ENCODE assay signal across 17 cellular contexts in genomic region chr5:55856511-55857246, GRCh38. TPM values are rescaled to one million over a fixed set of nuclear protein-coding genes. Genes with fewer than 3 reads are reported as not detected.
DNase-seq lines count a peak whose midpoint lies in the region; ATAC-seq and TF ChIP-seq lines count a peak whose summit lies in the region.
"Had no signal": no experiment of that assay in that cellular context is flagged by ENCODE, and none has a peak within 500 bp of the region (broad histone marks: within the 10 kb centered on the region; RNA-seq: fewer than 3 reads in every experiment).

No MANE protein-coding gene starts in this region.

- peaks cover 26% of the 10 kb centered on the region for H3K4me1 Mint-ChIP-seq in activated T-cell treated with anti-CD3 and anti-CD28 coated beads, Interleukin-2, amount 50 U/mL, for 4 hours (ENCODE audit: low read depth)
- peaks cover 21% of the 10 kb centered on the region for H3K4me1 Mint-ChIP-seq in stimulated activated effector memory CD8-positive, alpha-beta T cell treated with anti-CD3 and anti-CD28 coated beads, Interleukin-12 subunit alpha, Interleukin-12 subunit beta, amount 100 ng/mL, for 72 hours

- CTCF ChIA-PET in GM10248 (lab: Yijun Ruan, JAX): no interaction called here

- peaks cover 7% of the 10 kb centered on the region for H3K27me3 Mint-ChIP-seq in activated T-cell treated with anti-CD3 and anti-CD28 coated beads, Interleukin-2, amount 50 U/mL, for 4 hours (ENCODE audit: low read depth)

- H3K4me3 Mint-ChIP-seq in activated T-cell treated with anti-CD3 and anti-CD28 coated beads, Interleukin-2, amount 50 U/mL, for 4 hours: peak overlapping the region; percentile 45
- no peak overlapping the region for H3K4me3 Mint-ChIP-seq in stimulated activated effector memory CD8-positive, alpha-beta T cell treated with anti-CD3 and anti-CD28 coated beads, Interleukin-12 subunit alpha, Interleukin-12 subunit beta, amount 100 ng/mL, for 72 hours

- peak overlapping the region in 1 of 2 donors; percentile 89 for H3K27ac Mint-ChIP-seq in activated naive CD4-positive, alpha-beta T cell treated with anti-CD3 and anti-CD28 coated beads, Interleukin-2, amount 50 U/mL, for 72 hours
- H3K27ac Mint-ChIP-seq in stimulated activated effector memory CD8-positive, alpha-beta T cell treated with anti-CD3 and anti-CD28 coated beads, Interleukin-12 subunit alpha, Interleukin-12 subunit beta, amount 100 ng/mL, for 72 hours: peak overlapping the region; percentile 34

- no peaks in the 10 kb centered on the region for H3K36me3 Mint-ChIP-seq in activated T-cell treated with anti-CD3 and anti-CD28 coated beads, Interleukin-2, amount 50 U/mL, for 4 hours (ENCODE audit: insufficient read depth)
- H3K36me3 Mint-ChIP-seq in activated naive CD4-positive, alpha-beta T cell treated with anti-CD3 and anti-CD28 coated beads, Interleukin-2, amount 50 U/mL, for 72 hours: no peaks in the 10 kb centered on the region
- H3K36me3 Mint-ChIP-seq in stimulated activated effector memory CD8-positive, alpha-beta T cell treated with anti-CD3 and anti-CD28 coated beads, Interleukin-12 subunit alpha, Interleukin-12 subunit beta, amount 100 ng/mL, for 72 hours: no peaks in the 10 kb centered on the region

- POLR2A ChIA-PET in GM10248 (lab: Yijun Ruan, JAX): no interaction called here

- no peak for DNase-seq in activated T-cell treated with anti-CD3 and anti-CD28 coated beads, Interleukin-2, amount 50 U/mL, for 4 hours
- DNase-seq in activated T-cell treated with anti-CD3 and anti-CD28 coated beads, Interleukin-2, amount 50 U/mL, for 1 hour: no peak
- peak; percentile 96 for DNase-seq in NOMO-1 treated with DMSO at 0.1 percent for 48 hours (lab: John Stamatoyannopoulos, UW; ENCODE audit: unreplicated experiment)
- no peak for DNase-seq in activated naive CD4-positive, alpha-beta T cell treated with anti-CD3 and anti-CD28 coated beads, Interleukin-2, amount 50 U/mL, for 72 hours (ENCODE audit: low spot score in 2 of 2)
- DNase-seq in stimulated activated effector memory CD8-positive, alpha-beta T cell treated with anti-CD3 and anti-CD28 coated beads, Interleukin-12 subunit alpha, Interleukin-12 subunit beta, amount 100 ng/mL, for 72 hours (ENCODE audit: low spot score in 2 of 2): no peak
- no peak for DNase-seq in GM10248 (ENCODE audit: extremely low spot score)
- DNase-seq in occipital lobe (lab: John Stamatoyannopoulos, UW): no peak
- DNase-seq: anterior cingulate cortex, DMS53, esophagus squamous epithelium, heart right ventricle, KG1, left cardiac atrium, NCI-H2171, thyroid gland had no signal

- no peaks in the 10 kb centered on the region for H3K9me3 Mint-ChIP-seq in activated T-cell treated with anti-CD3 and anti-CD28 coated beads, Interleukin-2, amount 50 U/mL, for 4 hours
- H3K9me3 Mint-ChIP-seq in activated naive CD4-positive, alpha-beta T cell treated with anti-CD3 and anti-CD28 coated beads, Interleukin-2, amount 50 U/mL, for 72 hours: peaks cover 0 to 7% of the 10 kb centered on the region in 2 donors
- H3K9me3 Mint-ChIP-seq in stimulated activated effector memory CD8-positive, alpha-beta T cell treated with anti-CD3 and anti-CD28 coated beads, Interleukin-12 subunit alpha, Interleukin-12 subunit beta, amount 100 ng/mL, for 72 hours: no peaks in the 10 kb centered on the region

- peak in 1 of 2 donors; percentile 75 for ATAC-seq in activated T-cell treated with anti-CD3 and anti-CD28 coated beads, Interleukin-2, amount 50 U/mL, for 4 hours
- ATAC-seq in activated naive CD4-positive, alpha-beta T cell treated with anti-CD3 and anti-CD28 coated beads, Interleukin-2, amount 50 U/mL, for 72 hours: peak; percentile 72 to 89
- ATAC-seq in stimulated activated effector memory CD8-positive, alpha-beta T cell treated with anti-CD3 and anti-CD28 coated beads, Interleukin-12 subunit alpha, Interleukin-12 subunit beta, amount 100 ng/mL, for 72 hours: peak; percentile 85
- ATAC-seq in GM19452 (IDR thresholded peaks at IDR 0.05; ENCODE audit: unreplicated experiment): no peak
- ATAC-seq: heart right ventricle had no signal

- TF ChIP-seq CTCF in GM10248 (IDR thresholded peaks at IDR 0.05; ENCODE audit: control extremely low read depth, extremely low read depth, low read depth, missing control alignments): no peak

RNA-seq across cellular contexts. Expression of gene IL31RA, which starts 5.5 kb away (rescaled TPM):
- not detected for total RNA-seq in activated T-cell treated with anti-CD3 and anti-CD28 coated beads, Interleukin-2, amount 50 U/mL, for 4 hours
- under 1 TPM in 1 of 2 donors, not detected in 1; 0.89 TPM for total RNA-seq in activated naive CD4-positive, alpha-beta T cell treated with anti-CD3 and anti-CD28 coated beads, Interleukin-2, amount 50 U/mL, for 72 hours
- 0.16 TPM for total RNA-seq in occipital lobe
- total RNA-seq: activated CD8-positive, alpha-beta memory T cell treated with anti-CD3 and anti-CD28 coated beads for 36 hours; esophagus squamous epithelium; left cardiac atrium; thyroid gland had no signal
